ENCODE assay signal across 1 cellular context in genomic region chr11:48081151-48082010, GRCh38.
TF ChIP-seq lines count a peak whose summit lies in the region.

No MANE protein-coding gene starts in this region.

TF ChIP-seq in WTC11, 78 proteins besides CTCF, POLR2A, EP300 and RAD21 (continued from another document):
- TF ChIP-seq, protein P1, sequence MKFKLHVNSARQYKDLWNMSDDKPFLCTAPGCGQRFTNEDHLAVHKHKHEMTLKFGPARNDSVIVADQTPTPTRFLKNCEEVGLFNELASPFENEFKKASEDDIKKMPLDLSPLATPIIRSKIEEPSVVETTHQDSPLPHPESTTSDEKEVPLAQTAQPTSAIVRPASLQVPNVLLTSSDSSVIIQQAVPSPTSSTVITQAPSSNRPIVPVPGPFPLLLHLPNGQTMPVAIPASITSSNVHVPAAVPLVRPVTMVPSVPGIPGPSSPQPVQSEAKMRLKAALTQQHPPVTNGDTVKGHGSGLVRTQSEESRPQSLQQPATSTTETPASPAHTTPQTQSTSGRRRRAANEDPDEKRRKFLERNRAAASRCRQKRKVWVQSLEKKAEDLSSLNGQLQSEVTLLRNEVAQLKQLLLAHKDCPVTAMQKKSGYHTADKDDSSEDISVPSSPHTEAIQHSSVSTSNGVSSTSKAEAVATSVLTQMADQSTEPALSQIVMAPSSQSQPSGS (CRISPR knock-in tag; IDR thresholded peaks at IDR 0.05; ENCODE audit: borderline replicate concordance, low read depth), result no peak
- TF ChIP-seq ZNF263 (CRISPR knock-in tag; IDR thresholded peaks at IDR 0.05; ENCODE audit: low read depth), result no peak
- no peak for TF ChIP-seq OVOL2 (CRISPR knock-in tag; IDR thresholded peaks at IDR 0.05; ENCODE audit: borderline replicate concordance)
TF ChIP-seq in WTC11: peak in this region for 0.
